22 cellular contexts compared by ENCODE assay signal in the genomic region with DNA sequence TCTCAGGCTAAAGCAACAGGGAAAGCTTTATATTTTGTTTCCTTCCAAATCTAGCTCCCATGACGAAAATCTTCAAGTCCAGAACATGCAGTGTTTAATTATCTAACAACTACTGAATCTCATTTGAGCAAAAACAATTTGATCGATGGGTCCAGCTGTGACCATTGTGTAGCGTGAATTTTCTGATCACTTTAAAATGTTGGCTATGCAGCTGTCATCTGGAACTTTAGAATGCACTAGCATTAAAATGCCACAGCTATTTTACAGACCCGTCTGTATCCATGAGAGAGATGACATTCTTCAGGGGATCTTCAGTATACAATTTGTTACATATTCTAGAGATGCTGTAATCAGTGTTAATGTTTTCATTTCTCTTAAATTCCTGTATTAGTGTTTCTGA. TPM values are rescaled to one million over a fixed set of nuclear protein-coding genes. Genes with fewer than 3 reads are reported as not detected.
DNase-seq lines count a peak whose midpoint lies in the region; FAIRE-seq and TF ChIP-seq lines count a peak whose summit lies in the region.
"Had no signal": no experiment of that assay in that cellular context is flagged by ENCODE, and none has a peak within 500 bp of the region (broad histone marks: within the 10 kb centered on the region; RNA-seq: fewer than 3 reads in every experiment).

No MANE protein-coding gene starts in this region.

- H3K9me3 Mint-ChIP-seq in astrocyte (ENCODE audit: unreplicated experiment) = no peaks in the 10 kb centered on the region
- H3K9me3 Mint-ChIP-seq: CD8-positive, alpha-beta T cell had no signal

- no peak overlapping the region for H3K9ac ChIP-seq in astrocyte (ENCODE audit: low read length)
- H3K9ac ChIP-seq: BLaER1 treated with 17β-estradiol and CSF1 and Interleukin-3, amounts not matched to agents 10 nM and 100 nM had no signal

- DNase-seq in astrocyte (ENCODE audit: low read depth) (no peak), medulla oblongata (ENCODE audit: extremely low spot score) (peak; percentile 14), osteoblast (ENCODE audit: insufficient read length, low spot score, missing footprints) (peak; percentile 18), NCI-H2081 treated with DMSO at 0.1 percent for 48 hours (lab: John Stamatoyannopoulos, UW) (no peak), NCI-H1048 (lab: John Stamatoyannopoulos, UW) (no peak), NCI-H1092 treated with DMSO at 0.1 percent for 48 hours (lab: John Stamatoyannopoulos, UW) (no peak)
- DNase-seq in central memory CD4-positive, alpha-beta T cell = no peak
- DNase-seq: CD8-positive, alpha-beta T cell; GOT3; KBM-7; NCI-H1105; NCI-H146; NCI-H2081; NCI-H2171 treated with DMSO at 0.1 percent for 48 hours; NCI-H446; NCI-H526 had no signal

- H3K36me3 Mint-ChIP-seq in astrocyte (ENCODE audit: low read depth, unreplicated experiment) = no peaks in the 10 kb centered on the region
- H3K36me3 Mint-ChIP-seq: CD8-positive, alpha-beta T cell had no signal

- no peak for TF ChIP-seq CTCF in astrocyte (IDR thresholded peaks at IDR 0.05; ENCODE audit: insufficient read depth, low read depth, low read length)
- TF ChIP-seq CTCF in osteoblast (IDR thresholded peaks at IDR 0.05; ENCODE audit: extremely low read depth, low read depth, low read length) = no peak

- H3K4me1 ChIP-seq in astrocyte (ENCODE audit: insufficient read depth, low read length) = no peaks in the 10 kb centered on the region
- no peaks in the 10 kb centered on the region for H3K4me1 ChIP-seq in osteoblast (ENCODE audit: insufficient read depth, low read length)

- no peaks in the 10 kb centered on the region for H4K20me1 ChIP-seq in astrocyte (ENCODE audit: insufficient read depth, low read length)
- H4K20me1 ChIP-seq in osteoblast (ENCODE audit: insufficient read depth, low read length) = no peaks in the 10 kb centered on the region
- H4K20me1 ChIP-seq: BLaER1 treated with 17β-estradiol and CSF1 and Interleukin-3, amounts not matched to agents 10 nM and 100 nM had no signal

- H3K27me3 ChIP-seq in astrocyte (ENCODE audit: insufficient read depth, low read length) (no peaks in the 10 kb centered on the region), osteoblast (ENCODE audit: insufficient read depth, low read length) (no peaks in the 10 kb centered on the region)
- H3K27me3 ChIP-seq: BLaER1 treated with 17β-estradiol and CSF1 and Interleukin-3, amounts not matched to agents 10 nM and 100 nM had no signal

- H3K36me3 ChIP-seq in astrocyte (ENCODE audit: insufficient read depth, low read length) = no peaks in the 10 kb centered on the region
- H3K36me3 ChIP-seq in osteoblast (ENCODE audit: insufficient read depth, low read length) = no peaks in the 10 kb centered on the region
- H3K36me3 ChIP-seq: BLaER1 treated with 17β-estradiol and CSF1 and Interleukin-3, amounts not matched to agents 10 nM and 100 nM had no signal

- H3K27ac Mint-ChIP-seq in astrocyte (ENCODE audit: unreplicated experiment) = peak overlapping the region; percentile 78
- H3K27ac Mint-ChIP-seq: CD8-positive, alpha-beta T cell had no signal

- H3K9me3 ChIP-seq in astrocyte (ENCODE audit: insufficient read depth, low read depth, low read length) = no peaks in the 10 kb centered on the region
- no peaks in the 10 kb centered on the region for H3K9me3 ChIP-seq in osteoblast (ENCODE audit: low read depth, low read length)

- H3K79me2 ChIP-seq in astrocyte (ENCODE audit: insufficient read depth, low read length) (no peaks in the 10 kb centered on the region), osteoblast (ENCODE audit: insufficient read depth, low read length) (no peaks in the 10 kb centered on the region)

- H3K27ac ChIP-seq in astrocyte (ENCODE audit: low read depth, low read length) = no peak overlapping the region
- H3K27ac ChIP-seq in osteoblast (ENCODE audit: low read depth, low read length) = no peak overlapping the region
- H3K27ac ChIP-seq: BLaER1 treated with 17β-estradiol and CSF1 and Interleukin-3, amounts not matched to agents 10 nM and 100 nM; HL-60 had no signal

- H3K4me2 ChIP-seq in astrocyte (ENCODE audit: low read length) = no peak overlapping the region
- H3K4me2 ChIP-seq in osteoblast (ENCODE audit: insufficient read depth, low read length) = no peak overlapping the region
- H3K4me2 ChIP-seq: BLaER1 treated with 17β-estradiol and CSF1 and Interleukin-3, amounts not matched to agents 10 nM and 100 nM had no signal

- no peak overlapping the region for H3K4me3 Mint-ChIP-seq in astrocyte (ENCODE audit: unreplicated experiment)
- H3K4me3 Mint-ChIP-seq: CD8-positive, alpha-beta T cell had no signal

- H2AFZ ChIP-seq in astrocyte (ENCODE audit: low read depth, low read length) (no peak overlapping the region), osteoblast (ENCODE audit: low read length) (no peak overlapping the region)

- peak; percentile 34 for FAIRE-seq in astrocyte (lab: Jason Lieb, UNC)
- FAIRE-seq: G401.6, GM12892, HepG2, RCC 7860 had no signal

- no peaks in the 10 kb centered on the region for H3K27me3 Mint-ChIP-seq in astrocyte (ENCODE audit: low read depth, unreplicated experiment)

- no peak overlapping the region for H3K4me3 ChIP-seq in astrocyte (ENCODE audit: insufficient read depth, low read depth, low read length)
- no peak overlapping the region for H3K4me3 ChIP-seq in osteoblast (ENCODE audit: insufficient read depth, low read length)
- H3K4me3 ChIP-seq: BLaER1 treated with 17β-estradiol and CSF1 and Interleukin-3, amounts not matched to agents 10 nM and 100 nM had no signal

- H3K4me1 Mint-ChIP-seq in astrocyte (ENCODE audit: low read depth, unreplicated experiment) = peaks cover 31% of the 10 kb centered on the region

RNA-seq across cellular contexts. Expression of a gene that starts 13.0 kb away (rescaled TPM):
- total RNA-seq in astrocyte = 3.7 and 6.5 TPM in 2 replicates
- total RNA-seq in osteoblast = 25.0 and 33.0 TPM in 2 replicates

Comparison
In these comparisons a context has a peak if more than half of its experiments do, and no peak if none do; other contexts are left out.
1. DNase-seq: peak in medulla oblongata (single experiment) and osteoblast (single experiment); none in astrocyte (single experiment), central memory CD4-positive, alpha-beta T cell (single experiment), NCI-H2081 treated with DMSO at 0.1 percent for 48 hours (single experiment), NCI-H1048 (single experiment) and NCI-H1092 treated with DMSO at 0.1 percent for 48 hours (single experiment).